ENCODE assay signal across 15 cellular contexts in genomic region chr13:44868397-44868796, GRCh38.
DNase-seq lines count a peak whose midpoint lies in the region; ATAC-seq, FAIRE-seq and TF ChIP-seq lines count a peak whose summit lies in the region.
"Had no signal": no experiment of that assay in that cellular context is flagged by ENCODE, and none has a peak within 500 bp of the region (broad histone marks: within the 10 kb centered on the region; RNA-seq: fewer than 3 reads in every experiment).

No MANE protein-coding gene starts in this region.

- H3K27ac Mint-ChIP-seq in glutamatergic neuron (ENCODE audit: unreplicated experiment) = no peak overlapping the region
- H3K27ac Mint-ChIP-seq: activated naive CD4-positive, alpha-beta T cell treated with anti-CD3 and anti-CD28 coated beads for 36 hours had no signal

- H3K36me3 Mint-ChIP-seq in glutamatergic neuron (ENCODE audit: unreplicated experiment) = peaks cover 8% of the 10 kb centered on the region

- no peaks in the 10 kb centered on the region for H3K27me3 Mint-ChIP-seq in glutamatergic neuron (ENCODE audit: unreplicated experiment)

- TF ChIP-seq POLR2A in GM12891 (IDR thresholded peaks at IDR 0.05; ENCODE audit: low read depth, low read length) = no peak

- DNase-seq in GM12891 (ENCODE audit: insufficient read length, low spot score) = peak; percentile 29
- no peak for DNase-seq in glutamatergic neuron
- DNase-seq in globus pallidus (ENCODE audit: low spot score) = no peak
- DNase-seq in NOMO-1 treated with DMSO at 0.1 percent for 48 hours (lab: John Stamatoyannopoulos, UW; ENCODE audit: unreplicated experiment) = no peak
- no peak for DNase-seq in iPS-NIHi7 (ENCODE audit: extremely low spot score)
- DNase-seq: activated naive CD4-positive, alpha-beta T cell treated with anti-CD3 and anti-CD28 coated beads for 36 hours; Karpas-422; left colon; NCI-H226; SHP77 treated with DMSO at 0.1 percent for 48 hours; stimulated activated naive CD4-positive, alpha-beta T cell treated with Interleukin-2 at 50 U/mL for 16 hours had no signal

- ATAC-seq in GM19025 (IDR thresholded peaks at IDR 0.05; ENCODE audit: low read depth, unreplicated experiment) (peak; percentile 73), HG02610 (IDR thresholded peaks at IDR 0.05; ENCODE audit: unreplicated experiment) (peak; percentile 96), HG03469 (IDR thresholded peaks at IDR 0.05; ENCODE audit: unreplicated experiment) (peak; percentile 92)
- ATAC-seq: left colon had no signal

- TF ChIP-seq CTCF in glutamatergic neuron (IDR thresholded peaks at IDR 0.05; ENCODE audit: partially characterized antibody, unreplicated experiment) = no peak

- H3K4me3 Mint-ChIP-seq in glutamatergic neuron (ENCODE audit: unreplicated experiment) = no peak overlapping the region
- H3K4me3 Mint-ChIP-seq: activated naive CD4-positive, alpha-beta T cell treated with anti-CD3 and anti-CD28 coated beads for 36 hours; neural crest cell had no signal

- H3K9me3 Mint-ChIP-seq in glutamatergic neuron (ENCODE audit: unreplicated experiment) = no peaks in the 10 kb centered on the region
- H3K9me3 Mint-ChIP-seq: activated naive CD4-positive, alpha-beta T cell treated with anti-CD3 and anti-CD28 coated beads for 36 hours had no signal

- peak; percentile 31 for FAIRE-seq in GM12891 (lab: Jason Lieb, UNC)

- H3K4me1 Mint-ChIP-seq in glutamatergic neuron (ENCODE audit: low read depth, unreplicated experiment) = no peaks in the 10 kb centered on the region

TF ChIP-seq in GM12891, 5 proteins besides CTCF, POLR2A, EP300 and RAD21:
- 0 out of 2 replicates have a peak, but pooled peaks have one; percentile 8 for TF ChIP-seq SPI1 (IDR thresholded peaks at IDR 0.05; ENCODE audit: low read depth, low read length)
- no peak for TF ChIP-seq PAX5 (IDR thresholded peaks at IDR 0.05; ENCODE audit: insufficient read depth, low read length, severe bottlenecking)
- TF ChIP-seq POLR2AphosphoS5 (IDR thresholded peaks at IDR 0.05; ENCODE audit: low read depth, low read length) = no peak
